1 cellular context compared by ENCODE assay signal in the genomic region with DNA sequence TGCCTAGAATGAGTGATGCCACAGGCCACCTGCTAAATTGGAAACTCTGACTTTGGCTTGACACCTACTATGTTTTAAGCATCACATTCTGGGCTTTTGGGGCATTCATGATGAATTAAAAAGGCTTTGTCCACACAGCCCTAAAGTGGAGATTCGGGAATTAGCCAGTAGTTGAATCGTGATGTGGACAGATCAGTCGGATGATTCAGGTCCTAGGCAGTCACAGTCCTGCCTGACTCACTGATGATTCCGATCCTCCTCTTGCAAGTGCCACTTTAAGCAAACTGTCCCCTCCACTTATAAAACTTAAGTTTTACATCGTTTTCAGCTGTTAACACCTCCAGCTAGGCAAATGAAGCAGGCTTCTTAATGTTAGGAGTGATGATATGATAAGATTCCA.
TF ChIP-seq lines count a peak whose summit lies in the region.

No MANE protein-coding gene starts in this region.

TF ChIP-seq in GM23338, 12 proteins besides CTCF, POLR2A, EP300 and RAD21 (continued from another document):
- TF ChIP-seq, protein P1, sequence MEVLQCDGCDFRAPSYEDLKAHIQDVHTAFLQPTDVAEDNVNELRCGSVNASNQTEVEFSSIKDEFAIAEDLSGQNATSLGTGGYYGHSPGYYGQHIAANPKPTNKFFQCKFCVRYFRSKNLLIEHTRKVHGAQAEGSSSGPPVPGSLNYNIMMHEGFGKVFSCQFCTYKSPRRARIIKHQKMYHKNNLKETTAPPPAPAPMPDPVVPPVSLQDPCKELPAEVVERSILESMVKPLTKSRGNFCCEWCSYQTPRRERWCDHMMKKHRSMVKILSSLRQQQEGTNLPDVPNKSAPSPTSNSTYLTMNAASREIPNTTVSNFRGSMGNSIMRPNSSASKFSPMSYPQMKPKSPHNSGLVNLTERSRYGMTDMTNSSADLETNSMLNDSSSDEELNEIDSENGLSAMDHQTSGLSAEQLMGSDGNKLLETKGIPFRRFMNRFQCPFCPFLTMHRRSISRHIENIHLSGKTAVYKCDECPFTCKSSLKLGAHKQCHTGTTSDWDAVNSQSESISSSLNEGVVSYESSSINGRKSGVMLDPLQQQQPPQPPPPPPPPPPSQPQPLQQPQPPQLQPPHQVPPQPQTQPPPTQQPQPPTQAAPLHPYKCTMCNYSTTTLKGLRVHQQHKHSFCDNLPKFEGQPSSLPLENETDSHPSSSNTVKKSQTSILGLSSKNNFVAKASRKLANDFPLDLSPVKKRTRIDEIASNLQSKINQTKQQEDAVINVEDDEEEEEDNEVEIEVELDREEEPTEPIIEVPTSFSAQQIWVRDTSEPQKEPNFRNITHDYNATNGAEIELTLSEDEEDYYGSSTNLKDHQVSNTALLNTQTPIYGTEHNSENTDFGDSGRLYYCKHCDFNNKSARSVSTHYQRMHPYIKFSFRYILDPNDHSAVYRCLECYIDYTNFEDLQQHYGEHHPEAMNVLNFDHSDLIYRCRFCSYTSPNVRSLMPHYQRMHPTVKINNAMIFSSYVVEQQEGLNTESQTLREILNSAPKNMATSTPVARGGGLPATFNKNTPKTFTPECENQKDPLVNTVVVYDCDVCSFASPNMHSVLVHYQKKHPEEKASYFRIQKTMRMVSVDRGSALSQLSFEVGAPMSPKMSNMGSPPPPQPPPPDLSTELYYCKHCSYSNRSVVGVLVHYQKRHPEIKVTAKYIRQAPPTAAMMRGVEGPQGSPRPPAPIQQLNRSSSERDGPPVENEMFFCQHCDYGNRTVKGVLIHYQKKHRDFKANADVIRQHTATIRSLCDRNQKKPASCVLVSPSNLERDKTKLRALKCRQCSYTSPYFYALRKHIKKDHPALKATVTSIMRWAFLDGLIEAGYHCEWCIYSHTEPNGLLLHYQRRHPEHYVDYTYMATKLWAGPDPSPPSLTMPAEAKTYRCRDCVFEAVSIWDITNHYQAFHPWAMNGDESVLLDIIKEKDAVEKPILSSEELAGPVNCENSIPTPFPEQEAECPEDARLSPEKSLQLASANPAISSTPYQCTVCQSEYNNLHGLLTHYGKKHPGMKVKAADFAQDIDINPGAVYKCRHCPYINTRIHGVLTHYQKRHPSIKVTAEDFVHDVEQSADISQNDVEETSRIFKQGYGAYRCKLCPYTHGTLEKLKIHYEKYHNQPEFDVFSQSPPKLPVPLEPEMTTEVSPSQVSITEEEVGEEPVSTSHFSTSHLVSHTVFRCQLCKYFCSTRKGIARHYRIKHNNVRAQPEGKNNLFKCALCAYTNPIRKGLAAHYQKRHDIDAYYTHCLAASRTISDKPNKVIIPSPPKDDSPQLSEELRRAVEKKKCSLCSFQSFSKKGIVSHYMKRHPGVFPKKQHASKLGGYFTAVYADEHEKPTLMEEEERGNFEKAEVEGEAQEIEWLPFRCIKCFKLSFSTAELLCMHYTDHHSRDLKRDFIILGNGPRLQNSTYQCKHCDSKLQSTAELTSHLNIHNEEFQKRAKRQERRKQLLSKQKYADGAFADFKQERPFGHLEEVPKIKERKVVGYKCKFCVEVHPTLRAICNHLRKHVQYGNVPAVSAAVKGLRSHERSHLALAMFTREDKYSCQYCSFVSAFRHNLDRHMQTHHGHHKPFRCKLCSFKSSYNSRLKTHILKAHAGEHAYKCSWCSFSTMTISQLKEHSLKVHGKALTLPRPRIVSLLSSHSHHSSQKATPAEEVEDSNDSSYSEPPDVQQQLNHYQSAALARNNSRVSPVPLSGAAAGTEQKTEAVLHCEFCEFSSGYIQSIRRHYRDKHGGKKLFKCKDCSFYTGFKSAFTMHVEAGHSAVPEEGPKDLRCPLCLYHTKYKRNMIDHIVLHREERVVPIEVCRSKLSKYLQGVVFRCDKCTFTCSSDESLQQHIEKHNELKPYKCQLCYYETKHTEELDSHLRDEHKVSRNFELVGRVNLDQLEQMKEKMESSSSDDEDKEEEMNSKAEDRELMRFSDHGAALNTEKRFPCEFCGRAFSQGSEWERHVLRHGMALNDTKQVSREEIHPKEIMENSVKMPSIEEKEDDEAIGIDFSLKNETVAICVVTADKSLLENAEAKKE (CRISPR knock-in tag; IDR thresholded peaks at IDR 0.05): no peak
- TF ChIP-seq EZH2phosphoT487 (IDR thresholded peaks at IDR 0.05; ENCODE audit: unreplicated experiment): no peak
- no peak for TF ChIP-seq ZNF114 (CRISPR knock-in tag; IDR thresholded peaks at IDR 0.05)
- TF ChIP-seq NANOG (IDR thresholded peaks at IDR 0.05; ENCODE audit: borderline replicate concordance): no peak
- TF ChIP-seq POLR2AphosphoS5 (IDR thresholded peaks at IDR 0.05; ENCODE audit: low read depth): no peak
- no peak for TF ChIP-seq STAT1 (IDR thresholded peaks at IDR 0.05; ENCODE audit: unreplicated experiment)
- TF ChIP-seq JUNB (IDR thresholded peaks at IDR 0.05; ENCODE audit: unreplicated experiment): no peak
- no peak for TF ChIP-seq CREB1 (CRISPR knock-in tag; IDR thresholded peaks at IDR 0.05; ENCODE audit: low read depth)
- TF ChIP-seq, protein P2, sequence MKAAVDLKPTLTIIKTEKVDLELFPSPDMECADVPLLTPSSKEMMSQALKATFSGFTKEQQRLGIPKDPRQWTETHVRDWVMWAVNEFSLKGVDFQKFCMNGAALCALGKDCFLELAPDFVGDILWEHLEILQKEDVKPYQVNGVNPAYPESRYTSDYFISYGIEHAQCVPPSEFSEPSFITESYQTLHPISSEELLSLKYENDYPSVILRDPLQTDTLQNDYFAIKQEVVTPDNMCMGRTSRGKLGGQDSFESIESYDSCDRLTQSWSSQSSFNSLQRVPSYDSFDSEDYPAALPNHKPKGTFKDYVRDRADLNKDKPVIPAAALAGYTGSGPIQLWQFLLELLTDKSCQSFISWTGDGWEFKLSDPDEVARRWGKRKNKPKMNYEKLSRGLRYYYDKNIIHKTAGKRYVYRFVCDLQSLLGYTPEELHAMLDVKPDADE (IDR thresholded peaks at IDR 0.05): no peak
- no peak for TF ChIP-seq EZH2 (IDR thresholded peaks at IDR 0.05; ENCODE audit: low read depth, unreplicated experiment)
- no peak for TF ChIP-seq ZNF331 (CRISPR knock-in tag; IDR thresholded peaks at IDR 0.05; ENCODE audit: low read depth)
